Comparison of ENCODE assay signal across 8 cellular contexts in the genomic region with DNA sequence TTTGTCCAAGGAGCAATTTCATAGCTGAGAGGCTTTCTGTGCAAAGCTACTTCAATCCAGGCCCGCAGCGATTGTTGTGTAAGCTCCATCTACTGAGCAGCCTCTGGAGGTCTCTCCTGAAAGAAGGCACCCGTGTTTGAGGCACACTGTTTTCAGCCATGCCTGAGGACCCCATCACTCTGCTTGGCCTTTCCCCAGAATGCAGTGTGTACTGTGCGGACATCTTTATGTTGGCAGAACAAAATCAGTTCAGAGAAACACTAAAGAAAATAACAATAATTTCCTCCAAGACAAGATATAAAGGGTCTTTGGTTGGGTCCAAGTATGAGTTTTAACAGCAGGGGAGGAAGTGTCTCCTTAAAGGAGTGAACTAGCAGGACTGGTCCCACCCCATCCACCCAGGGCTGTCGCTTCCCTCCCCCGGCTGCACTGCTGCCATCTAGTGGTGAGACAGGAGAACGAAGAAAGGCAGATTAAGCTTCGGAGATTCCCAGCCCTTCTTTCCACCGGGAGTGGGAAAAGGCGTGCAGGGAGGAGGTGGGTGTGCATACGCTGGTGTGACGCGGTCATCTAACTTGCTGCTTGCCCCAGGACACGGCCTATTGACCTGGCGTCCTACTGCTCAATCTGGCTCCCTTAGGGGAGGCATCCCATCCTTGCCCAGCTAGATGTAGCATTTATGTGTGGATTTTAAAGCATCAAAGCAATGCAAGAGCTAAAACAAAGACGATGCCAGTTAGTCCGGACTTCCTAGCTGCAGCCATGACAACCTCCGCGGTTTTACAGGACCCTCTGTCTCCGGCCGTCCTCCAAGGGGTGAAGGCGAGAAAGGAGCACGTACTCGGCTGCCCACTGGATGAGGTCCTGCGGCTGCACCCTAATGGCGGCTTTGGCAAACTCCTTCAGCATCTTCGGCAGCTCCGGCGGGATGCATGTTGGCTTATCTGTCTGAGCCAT. TPM values are rescaled to one million over a fixed set of nuclear protein-coding genes. Genes with fewer than 3 reads are reported as not detected.
A peak's percentile ranks its signal among the peaks of the same experiment; 100 is the strongest.
DNase-seq lines count a peak whose midpoint lies in the region; ATAC-seq, FAIRE-seq and TF ChIP-seq lines count a peak whose summit lies in the region.
"Not testable (repeated sequence)": the region's sequence is repeated elsewhere in the genome, so short reads cannot be mapped to it uniquely, and the experiment has no call there.

No MANE protein-coding gene starts in this region.

- peak; percentile 39 for DNase-seq in AG10803 (ENCODE audit: low read depth)
- DNase-seq in GM12892 (ENCODE audit: insufficient read length), result not testable (repeated sequence)
- DNase-seq in NCI-H1105 treated with DMSO at 0.1 percent for 48 hours (lab: John Stamatoyannopoulos, UW), result peak; percentile 70
- DNase-seq in SJCRH30, result peak; percentile 50 to 60
- peak; percentile 72 for DNase-seq in adipocyte (ENCODE audit: low read depth)
- peak; percentile 42 for DNase-seq in fibroblast of pulmonary artery (ENCODE audit: low read depth)
- peak; percentile 44 for DNase-seq in lung (ENCODE audit: low spot score)

- WGBS in lung, 2 donors, result 12 to 14% methylated on average over 23 to 27 of the region's 29 CpGs

- not testable (repeated sequence) for H3K4me1 ChIP-seq in SJCRH30; lung (ENCODE audit: control insufficient read depth in 2 of 2, insufficient read depth in 2 of 2, low read length in 2 of 2); skeletal muscle tissue (ENCODE audit: control insufficient read depth in 3 of 3, insufficient read depth in 3 of 3, low read length in 3 of 3)
- H3K4me1 ChIP-seq in adipocyte (ENCODE audit: control insufficient read depth, insufficient read depth, low read length), result peaks cover 12% of the 10 kb centered on the region

- H3K27me3 ChIP-seq in SJCRH30; lung (ENCODE audit: control insufficient read depth, insufficient read depth); skeletal muscle tissue (ENCODE audit: control insufficient read depth in 3 of 3, insufficient read depth in 3 of 3, low read length in 3 of 3): not testable (repeated sequence)
- H3K27me3 ChIP-seq in adipocyte (replicated peaks; ENCODE audit: control insufficient read depth, insufficient read depth, low read length), result peaks cover 26% of the 10 kb centered on the region

- H3K27ac ChIP-seq in SJCRH30; lung (ENCODE audit: low read depth in 1 of 2, low read length in 1 of 2); skeletal muscle tissue (ENCODE audit: low read depth, low read length): not testable (repeated sequence)

- peak; percentile 90 for ATAC-seq in lung (ENCODE audit: insufficient read depth, low FRiP score)

- not testable (repeated sequence) for H3K36me3 ChIP-seq in SJCRH30; adipocyte (ENCODE audit: control insufficient read depth, insufficient read depth, low read length, severe bottlenecking); lung (ENCODE audit: control insufficient read depth in 2 of 2, insufficient read depth in 2 of 2, low read length in 2 of 2); skeletal muscle tissue (ENCODE audit: control insufficient read depth in 3 of 3, insufficient read depth in 3 of 3, low read length in 3 of 3)

- not testable (repeated sequence) for H3K9me3 ChIP-seq in SJCRH30 (replicated peaks); lung (ENCODE audit: control insufficient read depth in 2 of 2, insufficient read depth in 1 of 2, low read length in 1 of 2); skeletal muscle tissue (ENCODE audit: control insufficient read depth in 3 of 3, low read length in 3 of 3)
- peaks cover 12% of the 10 kb centered on the region for H3K9me3 ChIP-seq in adipocyte (ENCODE audit: control insufficient read depth, low read length)

- TF ChIP-seq CTCF in AG10803 (conservative IDR thresholded peaks at IDR 0.05; ENCODE audit: low read length), result peak; percentile 60
- peak; percentile 58 for TF ChIP-seq CTCF in fibroblast of pulmonary artery (IDR thresholded peaks at IDR 0.05; ENCODE audit: low read length, missing control alignments)
- TF ChIP-seq CTCF in lung (IDR thresholded peaks at IDR 0.05; ENCODE audit: control extremely low read depth, extremely low read depth), result peak; percentile 30

- FAIRE-seq in GM12892 (lab: Jason Lieb, UNC), result peak; percentile 90

- not testable (repeated sequence) for TF ChIP-seq POLR2A in GM12892 (IDR thresholded peaks at IDR 0.05; ENCODE audit: low read depth, low read length)

- H3K4me3 ChIP-seq in AG10803 (ENCODE audit: low read length) (peak overlapping the region; percentile 59), adipocyte (ENCODE audit: low read length) (peak overlapping the region; percentile 79), fibroblast of pulmonary artery (replicated peaks; ENCODE audit: low read depth, low read length) (peak overlapping the region; percentile 34), skeletal muscle tissue (ENCODE audit: low read length in 3 of 3) (peak overlapping the region in 2 of 3 donors; percentile 51 to 58)
- not testable (repeated sequence) for H3K4me3 ChIP-seq in SJCRH30, lung

- H3K9ac ChIP-seq in adipocyte (ENCODE audit: low read length), result peak overlapping the region; percentile 68
- H3K9ac ChIP-seq in skeletal muscle tissue (ENCODE audit: low read depth in 1 of 3, low read length in 3 of 3), result peak overlapping the region in 1 of 3 donors; percentile 45

RNA-seq across cellular contexts. Expression of gene ROPN1, which starts 12.1 kb away (rescaled TPM):
- not detected for polyA plus RNA-seq in GM12892 (2012; ENCODE audit: missing spikeins)
- not detected in 2 replicates for total RNA-seq in SJCRH30 (2014; rRNA removed; shearing (Covaris generic))
- not detected for total RNA-seq in lung
- polyA plus RNA-seq in lung, result not detected
- total RNA-seq in skeletal muscle tissue, result not detected

RNA-seq across cellular contexts. Expression of gene CCDC14, which starts 18.8 kb away (rescaled TPM):
- 55.8 TPM for polyA plus RNA-seq in GM12892 (2012; ENCODE audit: missing spikeins)
- 48.3 and 83.7 TPM in 2 replicates for total RNA-seq in SJCRH30 (2014; rRNA removed; shearing (Covaris generic))
- total RNA-seq in lung (100 to 1,000 TPM in 1 of 2 donors, 10 to 100 TPM in 1; 35.5 to 121 TPM), skeletal muscle tissue (24.5 TPM)
- 10 to 100 TPM; 12.5 to 37.7 TPM for polyA plus RNA-seq in lung

RNA-seq across cellular contexts. Expression of gene KALRN, which starts 53.4 kb away (rescaled TPM):
- polyA plus RNA-seq in GM12892 (2012; ENCODE audit: missing spikeins), result 2.9 TPM
- total RNA-seq in SJCRH30 (2014; rRNA removed; shearing (Covaris generic)), result 12.2 and 13.8 TPM in 2 replicates
- total RNA-seq in lung (10 to 100 TPM; 29.9 to 44.9 TPM), skeletal muscle tissue (8.9 TPM)
- 1 to 10 TPM; 5.2 to 5.9 TPM for polyA plus RNA-seq in lung
